ENCODE assay signal across 24 cellular contexts in the genomic region with DNA sequence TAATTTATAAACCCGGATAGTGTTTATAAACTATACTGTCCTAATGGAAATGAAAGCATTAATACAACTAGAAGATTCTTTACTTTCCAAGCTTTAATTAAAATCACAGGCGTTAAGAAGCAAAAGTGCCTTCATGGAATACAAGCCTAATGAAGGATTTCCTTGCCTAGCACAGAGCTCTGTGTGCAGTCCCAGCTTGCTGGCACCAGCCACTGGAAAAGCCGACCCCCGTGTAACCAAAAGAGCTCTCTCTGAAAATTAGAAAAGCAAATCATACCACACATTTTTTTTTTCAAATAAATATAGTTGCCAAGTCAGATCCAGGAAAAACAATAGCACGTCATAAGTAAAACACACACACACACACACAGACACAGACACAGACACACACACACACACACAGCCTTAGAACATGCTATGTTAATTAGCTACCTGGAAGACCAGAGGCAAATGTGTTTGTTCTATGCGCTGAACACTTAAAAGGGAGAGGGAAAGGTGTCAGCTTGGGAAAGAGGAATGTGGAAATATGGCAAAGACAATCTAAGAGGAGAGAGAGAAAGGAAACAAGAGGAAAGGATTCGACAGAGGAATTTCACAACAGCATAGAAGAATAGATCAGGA.
DNase-seq lines count a peak whose midpoint lies in the region; ATAC-seq and TF ChIP-seq lines count a peak whose summit lies in the region.
"Had no signal": no experiment of that assay in that cellular context is flagged by ENCODE, and none has a peak within 500 bp of the region (broad histone marks: within the 10 kb centered on the region; RNA-seq: fewer than 3 reads in every experiment).

No MANE protein-coding gene starts in this region.

- peak; percentile 39 for DNase-seq in DMS 273 (lab: John Stamatoyannopoulos, UW; ENCODE audit: unreplicated experiment)
- DNase-seq in DMS 273 treated with DMSO at 0.1 percent for 48 hours (lab: John Stamatoyannopoulos, UW) = no peak
- peak; percentile 1 for DNase-seq in astrocyte of the cerebellum (ENCODE audit: low read depth)
- peak; percentile 48 for DNase-seq in fibroblast of gingiva (ENCODE audit: low read depth)
- no peak for DNase-seq in neuronal stem cell (ENCODE audit: low spot score)
- no peak for DNase-seq in T-cell
- no peak for DNase-seq in ureter (ENCODE audit: low spot score)
- DNase-seq: BE2C; Calu3; CD4-positive, alpha-beta T cell; DND-41; GDM1; Kasumi-1; NCI-H187 treated with DMSO at 0.1 percent for 48 hours; NCI-H2171 treated with DMSO at 0.1 percent for 48 hours; NK-92 treated with Interleukin-12 subunit alpha and Interleukin-12 subunit beta, amount 100 ng/mL, for 24 hours; OCI-M1; SHP77 treated with DMSO at 0.1 percent for 48 hours had no signal

- POLR2A ChIA-PET in T-cell (lab: Charles Lee) = interaction anchor here in 1 of 2 donors (0.6 kb wide), 1 partner anchor 895 kb away, joined by 5 read pairs; no protein-coding TSS in a partner anchor

- ATAC-seq in T-cell (replicated peaks in 1 of 4) (no peak), GM21528 (IDR thresholded peaks at IDR 0.05; ENCODE audit: low FRiP score, unreplicated experiment) (no peak)
- ATAC-seq: GM12878, SK-N-SH treated with all-trans-retinoic acid at 6 μM for 48 hours had no signal

- H2BK5ac ChIP-seq in neuronal stem cell (ENCODE audit: low read length) = no peak overlapping the region

- no peak overlapping the region for H2BK12ac ChIP-seq in neuronal stem cell (ENCODE audit: low read length)

- H3K27me3 Mint-ChIP-seq in T-cell = no peaks in the 10 kb centered on the region
- H3K27me3 Mint-ChIP-seq: CD4-positive, alpha-beta T cell; IgD-negative memory B cell had no signal

- peaks cover 11 to 13% of the 10 kb centered on the region in 2 donors for H3K4me1 ChIP-seq in neuronal stem cell (ENCODE audit: control insufficient read depth in 2 of 2, insufficient read depth in 1 of 2, low read depth in 1 of 2, low read length in 2 of 2)
- H3K4me1 ChIP-seq: HAP-1 had no signal

- no peak overlapping the region for H3K9ac ChIP-seq in neuronal stem cell (ENCODE audit: low read depth, low read length, poor library complexity)

- H3K4me3 ChIP-seq in astrocyte of the cerebellum (ENCODE audit: low read depth, low read length) = no peak overlapping the region
- H3K4me3 ChIP-seq in neuronal stem cell (ENCODE audit: low read length in 2 of 2) = no peak overlapping the region
- H3K4me3 ChIP-seq: GM12878, HAP-1 had no signal

- H3K4me2 ChIP-seq in neuronal stem cell (ENCODE audit: insufficient read depth, low read length, poor library complexity, severe bottlenecking) = no peak overlapping the region

- H3K27me3 ChIP-seq in neuronal stem cell (ENCODE audit: control insufficient read depth in 3 of 3, insufficient read depth in 3 of 3, low read depth in 1 of 3, low read length in 3 of 3) = no peaks in the 10 kb centered on the region
- H3K27me3 ChIP-seq: BE2C had no signal

- H3K36me3 Mint-ChIP-seq in T-cell = no peaks in the 10 kb centered on the region
- H3K36me3 Mint-ChIP-seq: IgD-negative memory B cell had no signal

- H3K4me1 Mint-ChIP-seq in T-cell = no peaks in the 10 kb centered on the region
- H3K4me1 Mint-ChIP-seq: IgD-negative memory B cell had no signal

- no peak overlapping the region for H2BK15ac ChIP-seq in neuronal stem cell (ENCODE audit: low read length)

- H2BK120ac ChIP-seq in neuronal stem cell (ENCODE audit: low read depth, low read length) = no peak overlapping the region

- H3K18ac ChIP-seq in neuronal stem cell (ENCODE audit: low read length) = no peak overlapping the region

- no CpG with 5 or more reads among the region's 7 CpGs for WGBS in neuronal stem cell (ENCODE audit: extremely low coverage in 2 of 2, insufficient read length in 2 of 2, insufficient replicate concordance in 1 of 2), 2 donors

- H2AFZ ChIP-seq in neuronal stem cell (ENCODE audit: low read length) = peak overlapping the region; percentile 0

- no peak overlapping the region for H3K4ac ChIP-seq in neuronal stem cell (ENCODE audit: low read length)

- H4K91ac ChIP-seq in neuronal stem cell (ENCODE audit: low read depth, low read length, poor library complexity) = no peak overlapping the region

- in situ Hi-C loops in astrocyte of the cerebellum (cut with HindIII; ENCODE audit: low sequenced_read_pairs) = no loop called here

- H3K14ac ChIP-seq in neuronal stem cell (ENCODE audit: low read length) = no peak overlapping the region

- peaks cover 0 to 16% (median 0%) of the 10 kb centered on the region in 3 donors for H3K9me3 Mint-ChIP-seq in T-cell
- H3K9me3 Mint-ChIP-seq: IgD-negative memory B cell had no signal

- H3K79me1 ChIP-seq in neuronal stem cell (ENCODE audit: low read depth, low read length) = no peaks in the 10 kb centered on the region

- H3K9me3 ChIP-seq in neuronal stem cell (replicated peaks in 1 of 2; ENCODE audit: control insufficient read depth in 2 of 2, insufficient read depth in 1 of 2, low read depth in 1 of 2, low read length in 2 of 2) = no peaks in the 10 kb centered on the region
- H3K9me3 ChIP-seq: BE2C, HAP-1 had no signal

- no peak overlapping the region for H3K27ac ChIP-seq in neuronal stem cell (replicated peaks; ENCODE audit: low read length)
- H3K27ac ChIP-seq: 22Rv1 had no signal

- H2AK5ac ChIP-seq in neuronal stem cell (ENCODE audit: low read depth, low read length) = no peak overlapping the region

- CTCF ChIA-PET in T-cell (lab: Charles Lee) = no interaction called here

- no peak overlapping the region for H3K4me3 Mint-ChIP-seq in T-cell
- H3K4me3 Mint-ChIP-seq: CD4-positive, alpha-beta T cell; IgD-negative memory B cell had no signal

- no peaks in the 10 kb centered on the region for H3K36me3 ChIP-seq in neuronal stem cell (replicated peaks in 1 of 2; ENCODE audit: control insufficient read depth in 2 of 2, insufficient read depth in 2 of 2, low read length in 2 of 2)
- H3K36me3 ChIP-seq: BE2C, HAP-1 had no signal

- no peak for TF ChIP-seq CTCF in astrocyte of the cerebellum (IDR thresholded peaks at IDR 0.05; ENCODE audit: low read depth, low read length, missing control alignments)

- no peak overlapping the region for H3K27ac Mint-ChIP-seq in T-cell
- H3K27ac Mint-ChIP-seq: CD4-positive, alpha-beta T cell; IgD-negative memory B cell had no signal

- no peak overlapping the region for H3K23ac ChIP-seq in neuronal stem cell (ENCODE audit: low read depth, low read length, poor library complexity)

- no peak overlapping the region for H4K8ac ChIP-seq in neuronal stem cell (ENCODE audit: low read depth, low read length)

Comparison
In these comparisons a context has a peak if more than half of its experiments do, and no peak if none do; other contexts are left out.
1. DNase-seq: peak in DMS 273 (single experiment), astrocyte of the cerebellum (single experiment) and fibroblast of gingiva (single experiment); none in DMS 273 treated with DMSO at 0.1 percent for 48 hours (single experiment), neuronal stem cell (single experiment), T-cell (0 of 34) and ureter (single experiment).